ENCODE assay signal across 1 cellular context in genomic region chr19:35612224-35612558, GRCh38.
TF ChIP-seq lines count a peak whose summit lies in the region.

No MANE protein-coding gene starts in this region.

TF ChIP-seq in HepG2, 621 proteins besides CTCF, POLR2A, EP300 and RAD21 (continued from another document):
- TF ChIP-seq, protein P1, sequence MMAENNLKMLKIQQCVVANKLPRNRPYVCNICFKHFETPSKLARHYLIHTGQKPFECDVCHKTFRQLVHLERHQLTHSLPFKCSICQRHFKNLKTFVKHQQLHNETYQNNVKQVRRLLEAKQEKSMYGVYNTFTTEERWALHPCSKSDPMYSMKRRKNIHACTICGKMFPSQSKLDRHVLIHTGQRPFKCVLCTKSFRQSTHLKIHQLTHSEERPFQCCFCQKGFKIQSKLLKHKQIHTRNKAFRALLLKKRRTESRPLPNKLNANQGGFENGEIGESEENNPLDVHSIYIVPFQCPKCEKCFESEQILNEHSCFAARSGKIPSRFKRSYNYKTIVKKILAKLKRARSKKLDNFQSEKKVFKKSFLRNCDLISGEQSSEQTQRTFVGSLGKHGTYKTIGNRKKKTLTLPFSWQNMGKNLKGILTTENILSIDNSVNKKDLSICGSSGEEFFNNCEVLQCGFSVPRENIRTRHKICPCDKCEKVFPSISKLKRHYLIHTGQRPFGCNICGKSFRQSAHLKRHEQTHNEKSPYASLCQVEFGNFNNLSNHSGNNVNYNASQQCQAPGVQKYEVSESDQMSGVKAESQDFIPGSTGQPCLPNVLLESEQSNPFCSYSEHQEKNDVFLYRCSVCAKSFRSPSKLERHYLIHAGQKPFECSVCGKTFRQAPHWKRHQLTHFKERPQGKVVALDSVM (CRISPR knock-in tag; IDR thresholded peaks at IDR 0.05), result peak; percentile 82
- TF ChIP-seq, protein P2, sequence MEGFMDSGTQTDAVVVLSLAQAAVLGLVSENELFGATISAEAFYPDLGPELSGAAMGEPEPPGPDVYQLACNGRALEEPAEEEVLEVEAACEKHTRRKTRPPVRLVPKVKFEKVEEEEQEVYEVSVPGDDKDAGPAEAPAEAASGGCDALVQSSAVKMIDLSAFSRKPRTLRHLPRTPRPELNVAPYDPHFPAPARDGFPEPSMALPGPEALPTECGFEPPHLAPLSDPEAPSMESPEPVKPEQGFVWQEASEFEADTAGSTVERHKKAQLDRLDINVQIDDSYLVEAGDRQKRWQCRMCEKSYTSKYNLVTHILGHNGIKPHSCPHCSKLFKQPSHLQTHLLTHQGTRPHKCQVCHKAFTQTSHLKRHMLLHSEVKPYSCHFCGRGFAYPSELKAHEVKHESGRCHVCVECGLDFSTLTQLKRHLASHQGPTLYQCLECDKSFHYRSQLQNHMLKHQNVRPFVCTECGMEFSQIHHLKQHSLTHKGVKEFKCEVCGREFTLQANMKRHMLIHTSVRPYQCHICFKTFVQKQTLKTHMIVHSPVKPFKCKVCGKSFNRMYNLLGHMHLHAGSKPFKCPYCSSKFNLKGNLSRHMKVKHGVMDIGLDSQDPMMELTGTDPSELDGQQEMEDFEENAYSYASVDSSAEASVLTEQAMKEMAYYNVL (CRISPR knock-in tag; IDR thresholded peaks at IDR 0.05; ENCODE audit: borderline replicate concordance), result no peak
